8 cellular contexts compared by ENCODE assay signal in genomic region chr12:41521872-41522379, GRCh38.
A peak's percentile ranks its signal among the peaks of the same experiment; 100 is the strongest.
DNase-seq lines count a peak whose midpoint lies in the region; ATAC-seq and TF ChIP-seq lines count a peak whose summit lies in the region.

No MANE protein-coding gene starts in this region.

- TF ChIP-seq CTCF in heart left ventricle (IDR thresholded peaks at IDR 0.05) (no peak), fibroblast of pulmonary artery (IDR thresholded peaks at IDR 0.05; ENCODE audit: low read length, missing control alignments) (no peak)

- WGBS in heart left ventricle, 4 donors: 19 to 39% (median 30%) methylated on average over 1 of the region's 1 CpG

- peaks cover 19% of the 10 kb centered on the region for H3K4me1 Mint-ChIP-seq in stimulated activated naive CD8-positive, alpha-beta T cell treated with anti-CD3 and anti-CD28 coated beads, Interleukin-15, amount 100 ng/mL, for 72 hours

- peak overlapping the region in 9 of 12 donors; percentile 18 to 65 (median 45) for H3K27ac ChIP-seq in heart left ventricle

- no peak for DNase-seq in heart left ventricle
- DNase-seq in Right ventricle myocardium inferior (ENCODE audit: missing footprints): no peak
- DNase-seq in RPMI8226: peak; percentile 4
- peak; percentile 91 for DNase-seq in fibroblast of pulmonary artery (ENCODE audit: low read depth)
- no peak for DNase-seq in stimulated activated naive CD8-positive, alpha-beta T cell treated with anti-CD3 and anti-CD28 coated beads, Interleukin-15, amount 100 ng/mL, for 72 hours
- DNase-seq in stimulated activated CD4-positive, alpha-beta T cell treated with anti-CD3 and anti-CD28 coated beads, Interleukin-4, amount 100 ng/mL, for 1 hour: no peak
- DNase-seq in amygdala (lab: John Stamatoyannopoulos, UW): no peak

- peaks cover 4% of the 10 kb centered on the region for H3K27me3 Mint-ChIP-seq in stimulated activated naive CD8-positive, alpha-beta T cell treated with anti-CD3 and anti-CD28 coated beads, Interleukin-15, amount 100 ng/mL, for 72 hours

- H3K9me3 Mint-ChIP-seq in stimulated activated naive CD8-positive, alpha-beta T cell treated with anti-CD3 and anti-CD28 coated beads, Interleukin-15, amount 100 ng/mL, for 72 hours: no peaks in the 10 kb centered on the region

- no peak for TF ChIP-seq POLR2A in heart left ventricle (IDR thresholded peaks at IDR 0.05)

- no peaks in the 10 kb centered on the region for H3K9me3 ChIP-seq in heart left ventricle

- H3K4me3 ChIP-seq in heart left ventricle (peak overlapping the region in 9 of 12 donors; percentile 5 to 39 (median 22)), fibroblast of pulmonary artery (replicated peaks; ENCODE audit: low read depth, low read length) (peak overlapping the region; percentile 36)

- no peaks in the 10 kb centered on the region for H3K27me3 ChIP-seq in heart left ventricle

- no peaks in the 10 kb centered on the region for H3K36me3 ChIP-seq in heart left ventricle

- peak overlapping the region; percentile 19 to 20 for H3K4me3 Mint-ChIP-seq in stimulated activated naive CD8-positive, alpha-beta T cell treated with anti-CD3 and anti-CD28 coated beads, Interleukin-15, amount 100 ng/mL, for 72 hours

- ATAC-seq in heart left ventricle (peak in 3 of 4 donors; percentile 32 to 86 (median 82)), Right ventricle myocardium inferior (no peak), HG03095 (IDR thresholded peaks at IDR 0.05; ENCODE audit: unreplicated experiment) (peak; percentile 65)
- ATAC-seq in stimulated activated naive CD8-positive, alpha-beta T cell treated with anti-CD3 and anti-CD28 coated beads, Interleukin-15, amount 100 ng/mL, for 72 hours: no peak

- H3K27ac Mint-ChIP-seq in stimulated activated naive CD8-positive, alpha-beta T cell treated with anti-CD3 and anti-CD28 coated beads, Interleukin-15, amount 100 ng/mL, for 72 hours: peak overlapping the region in 1 of 2 donors; percentile 13

- intact Hi-C loops in heart left ventricle (cut with DNase I) (no loop called here), Right ventricle myocardium inferior (cut with DNase I) (no loop called here)

- peaks cover 0 to 18% (median 6%) of the 10 kb centered on the region in 12 donors for H3K4me1 ChIP-seq in heart left ventricle

Comparison
In these comparisons a context has a peak if more than half of its experiments do, and no peak if none do; other contexts are left out.
1. ATAC-seq: peak in heart left ventricle (3 of 4) and HG03095 (single experiment); none in Right ventricle myocardium inferior (single experiment) and stimulated activated naive CD8-positive, alpha-beta T cell treated with anti-CD3 and anti-CD28 coated beads, Interleukin-15, amount 100 ng/mL, for 72 hours (single experiment).
2. DNase-seq: peak in RPMI8226 (single experiment) and fibroblast of pulmonary artery (single experiment); none in heart left ventricle (0 of 5), Right ventricle myocardium inferior (single experiment), stimulated activated naive CD8-positive, alpha-beta T cell treated with anti-CD3 and anti-CD28 coated beads, Interleukin-15, amount 100 ng/mL, for 72 hours (0 of 2), stimulated activated CD4-positive, alpha-beta T cell treated with anti-CD3 and anti-CD28 coated beads, Interleukin-4, amount 100 ng/mL, for 1 hour (single experiment) and amygdala (0 of 56).